ENCODE assay signal across 16 cellular contexts in genomic region chr20:58321205-58321604, GRCh38.
"Had no signal": no experiment of that assay in that cellular context is flagged by ENCODE, and none has a peak within 500 bp of the region (broad histone marks: within the 10 kb centered on the region; RNA-seq: fewer than 3 reads in every experiment).

No MANE protein-coding gene starts in this region.

- DNase-seq: cortex of kidney; dorsolateral prefrontal cortex; effector CD8-positive, alpha-beta T cell; foreskin melanocyte; head of caudate nucleus; hippocampal formation; mammary epithelial cell; natural killer cell; posterior cingulate gyrus; stimulated activated CD4-positive, alpha-beta T cell treated with anti-CD3 and anti-CD28 coated beads, Interleukin-2, amount 100 ng/mL, for 24 hours; stimulated activated CD4-positive, alpha-beta T cell treated with anti-CD3 and anti-CD28 coated beads, Interleukin-4, amount 100 ng/mL, for 4 hours; stimulated activated naive B cell treated with anti-CD40 and anti-IgM and Interleukin-4, amounts not matched to agents 10 μg/mL and 1 μg/mL and 100 μg/mL, for 72 hours; trophoblast cell had no signal

- H3K27ac Mint-ChIP-seq: stimulated activated naive B cell treated with anti-CD40 and anti-IgM and Interleukin-4, amounts not matched to agents 10 μg/mL and 1 μg/mL and 100 μg/mL, for 72 hours had no signal

- H3K4me3 Mint-ChIP-seq: natural killer cell; neural crest cell; stimulated activated naive B cell treated with anti-CD40 and anti-IgM and Interleukin-4, amounts not matched to agents 10 μg/mL and 1 μg/mL and 100 μg/mL, for 72 hours had no signal

- H3K9me3 Mint-ChIP-seq: natural killer cell; neural crest cell; stimulated activated naive B cell treated with anti-CD40 and anti-IgM and Interleukin-4, amounts not matched to agents 10 μg/mL and 1 μg/mL and 100 μg/mL, for 72 hours had no signal

- H3K36me3 Mint-ChIP-seq: natural killer cell had no signal

- H3K4me1 Mint-ChIP-seq: neural crest cell had no signal

- H3K27me3 Mint-ChIP-seq: stimulated activated naive B cell treated with anti-CD40 and anti-IgM and Interleukin-4, amounts not matched to agents 10 μg/mL and 1 μg/mL and 100 μg/mL, for 72 hours had no signal

- ATAC-seq: left lobe of liver; natural killer cell; sciatic nerve; stimulated activated naive B cell treated with anti-CD40 and anti-IgM and Interleukin-4, amounts not matched to agents 10 μg/mL and 1 μg/mL and 100 μg/mL, for 72 hours had no signal
